Comparison of ENCODE assay signal across 15 cellular contexts in genomic region chr11:72727521-72727920, GRCh38. TPM values are rescaled to one million over a fixed set of nuclear protein-coding genes. Genes with fewer than 3 reads are reported as not detected.
DNase-seq lines count a peak whose midpoint lies in the region; ATAC-seq and TF ChIP-seq lines count a peak whose summit lies in the region.
"Had no signal": no experiment of that assay in that cellular context is flagged by ENCODE, and none has a peak within 500 bp of the region (broad histone marks: within the 10 kb centered on the region; RNA-seq: fewer than 3 reads in every experiment).

No MANE protein-coding gene starts in this region.

- no peak for ATAC-seq in activated naive CD4-positive, alpha-beta T cell treated with anti-CD3 and anti-CD28 coated beads, Interleukin-2, amount 50 U/mL, for 72 hours
- peak; percentile 39 for ATAC-seq in stimulated activated memory B cell treated with anti-CD40 and anti-IgM and Interleukin-4, amounts not matched to agents 10 μg/mL and 1 μg/mL and 100 μg/mL, for 72 hours
- no peak for ATAC-seq in GM18868 (IDR thresholded peaks at IDR 0.05; ENCODE audit: unreplicated experiment)
- ATAC-seq: gastroesophageal sphincter, HepG2, PC-3, psoas muscle had no signal

- intact Hi-C loops in posterior cingulate gyrus (cut with DNase I), result no loop called here

- TF ChIP-seq POLR2A in NB4 (IDR thresholded peaks at IDR 0.05; ENCODE audit: extremely low read depth, insufficient read length), result no peak

- H3K27me3 Mint-ChIP-seq in stimulated activated memory B cell treated with anti-CD40 and anti-IgM and Interleukin-4, amounts not matched to agents 10 μg/mL and 1 μg/mL and 100 μg/mL, for 72 hours, result no peaks in the 10 kb centered on the region

- H3K4me3 Mint-ChIP-seq in stimulated activated memory B cell treated with anti-CD40 and anti-IgM and Interleukin-4, amounts not matched to agents 10 μg/mL and 1 μg/mL and 100 μg/mL, for 72 hours, result no peak overlapping the region

- H3K27ac Mint-ChIP-seq in activated naive CD4-positive, alpha-beta T cell treated with anti-CD3 and anti-CD28 coated beads, Interleukin-2, amount 50 U/mL, for 72 hours, result peak overlapping the region; percentile 66 to 79
- H3K27ac Mint-ChIP-seq in stimulated activated memory B cell treated with anti-CD40 and anti-IgM and Interleukin-4, amounts not matched to agents 10 μg/mL and 1 μg/mL and 100 μg/mL, for 72 hours, result peak overlapping the region; percentile 91

- no peak overlapping the region for H3K4me3 ChIP-seq in NB4 (ENCODE audit: low read depth, low read length)
- H3K4me3 ChIP-seq: gastroesophageal sphincter, psoas muscle, thyroid gland had no signal

- no peak for TF ChIP-seq CTCF in NB4 (IDR thresholded peaks at IDR 0.05; ENCODE audit: low read depth, low read length)

- H3K4me1 Mint-ChIP-seq in stimulated activated memory B cell treated with anti-CD40 and anti-IgM and Interleukin-4, amounts not matched to agents 10 μg/mL and 1 μg/mL and 100 μg/mL, for 72 hours, result peaks cover 76% of the 10 kb centered on the region

- H3K36me3 Mint-ChIP-seq in activated naive CD4-positive, alpha-beta T cell treated with anti-CD3 and anti-CD28 coated beads, Interleukin-2, amount 50 U/mL, for 72 hours, result peaks cover 0 to 14% of the 10 kb centered on the region in 2 donors
- peaks cover 49% of the 10 kb centered on the region for H3K36me3 Mint-ChIP-seq in stimulated activated memory B cell treated with anti-CD40 and anti-IgM and Interleukin-4, amounts not matched to agents 10 μg/mL and 1 μg/mL and 100 μg/mL, for 72 hours

- DNase-seq in activated naive CD4-positive, alpha-beta T cell treated with anti-CD3 and anti-CD28 coated beads, Interleukin-2, amount 50 U/mL, for 72 hours (ENCODE audit: low spot score in 2 of 2), result no peak
- no peak for DNase-seq in activated naive CD4-positive, alpha-beta T cell treated with Interleukin-2 at 50 U/mL for 16 hours
- DNase-seq in NB4 (ENCODE audit: low read depth), result peak; percentile 68
- peak; percentile 25 for DNase-seq in foreskin melanocyte
- no peak for DNase-seq in NCI-H2029 treated with DMSO at 0.1 percent for 48 hours (lab: John Stamatoyannopoulos, UW)
- no peak for DNase-seq in posterior cingulate gyrus
- DNase-seq: midbrain, NCI-H1417 treated with DMSO at 0.1 percent for 48 hours, PC-3, thyroid gland had no signal

- no peaks in the 10 kb centered on the region for H3K9me3 Mint-ChIP-seq in activated naive CD4-positive, alpha-beta T cell treated with anti-CD3 and anti-CD28 coated beads, Interleukin-2, amount 50 U/mL, for 72 hours
- peaks cover 4% of the 10 kb centered on the region for H3K9me3 Mint-ChIP-seq in stimulated activated memory B cell treated with anti-CD40 and anti-IgM and Interleukin-4, amounts not matched to agents 10 μg/mL and 1 μg/mL and 100 μg/mL, for 72 hours

RNA-seq across cellular contexts. Expression of gene ARAP1, which starts 24.7 kb away (rescaled TPM):
- total RNA-seq in activated naive CD4-positive, alpha-beta T cell treated with anti-CD3 and anti-CD28 coated beads, Interleukin-2, amount 50 U/mL, for 72 hours, result 100 to 1,000 TPM; 102 to 121 TPM

RNA-seq across cellular contexts. Expression of gene PDE2A, which starts 53.3 kb away (rescaled TPM):
- total RNA-seq in activated naive CD4-positive, alpha-beta T cell treated with anti-CD3 and anti-CD28 coated beads, Interleukin-2, amount 50 U/mL, for 72 hours, result under 1 TPM; 0.68 to 0.97 TPM
- total RNA-seq: HepG2 had no signal

Comparison
In these comparisons a context has a peak if more than half of its experiments do, and no peak if none do; other contexts are left out.
1. DNase-seq: peak in NB4 (single experiment) and foreskin melanocyte (single experiment); none in activated naive CD4-positive, alpha-beta T cell treated with anti-CD3 and anti-CD28 coated beads, Interleukin-2, amount 50 U/mL, for 72 hours (0 of 2), activated naive CD4-positive, alpha-beta T cell treated with Interleukin-2 at 50 U/mL for 16 hours (single experiment), NCI-H2029 treated with DMSO at 0.1 percent for 48 hours (single experiment) and posterior cingulate gyrus (0 of 10).